In genomic region chr18:13376298-13376840, GRCh38 we compare ENCODE assay signal across 9 cellular contexts.
DNase-seq lines count a peak whose midpoint lies in the region; ATAC-seq and TF ChIP-seq lines count a peak whose summit lies in the region.
"Had no signal": no experiment of that assay in that cellular context is flagged by ENCODE, and none has a peak within 500 bp of the region (broad histone marks: within the 10 kb centered on the region; RNA-seq: fewer than 3 reads in every experiment).

No MANE protein-coding gene starts in this region.

- DNase-seq in activated T-cell treated with anti-CD3 and anti-CD28 coated beads, Interleukin-2, amount 50 U/mL, for 48 hours, result peak; percentile 74 to 79
- peak; percentile 57 to 59 (median 59) for DNase-seq in effector memory CD4-positive, alpha-beta T cell
- DNase-seq in NCI-H446 (lab: John Stamatoyannopoulos, UW) (no peak), NCI-H510A treated with DMSO at 0.1 percent for 48 hours (lab: John Stamatoyannopoulos, UW) (no peak), H9 (no peak)

- H4K91ac ChIP-seq in H9 (ENCODE audit: insufficient read length, low read depth, low read length), result no peak overlapping the region

- no peak overlapping the region for H2BK120ac ChIP-seq in H9 (ENCODE audit: low read depth, low read length, poor library complexity, severe bottlenecking)

- peak overlapping the region; percentile 87 for H3K27ac ChIP-seq in effector memory CD4-positive, alpha-beta T cell (ENCODE audit: insufficient read depth, low read length, poor library complexity, severe bottlenecking)
- no peak overlapping the region for H3K27ac ChIP-seq in H9 (ENCODE audit: insufficient read length, low read depth, low read length)
- H3K27ac ChIP-seq: neutrophil had no signal

- peaks cover 65% of the 10 kb centered on the region for H3K4me1 Mint-ChIP-seq in T-helper 1 cell treated with Interleukin-12 subunit alpha and Interleukin-12 subunit beta and Interleukin-4 antibody, amounts not matched to agents 30 μg/mL and 1 μg/mL, for 36 hours (ENCODE audit: low read depth)
- H3K4me1 Mint-ChIP-seq in stimulated activated naive CD8-positive, alpha-beta T cell treated with anti-CD3 and anti-CD28 coated beads, Interleukin-15, Interleukin-2, amounts not matched to agents 100 ng/mL and 50 ng/mL, for 24 hours (ENCODE audit: low read depth), result peaks cover 86% of the 10 kb centered on the region
- peaks cover 16 to 20% of the 10 kb centered on the region in 2 experiments for H3K4me1 Mint-ChIP-seq in H9

- no peak overlapping the region for H4K5ac ChIP-seq in H9 (ENCODE audit: insufficient read length, low read depth, low read length)

- peak overlapping the region; percentile 97 for H3K27ac Mint-ChIP-seq in T-helper 1 cell treated with Interleukin-12 subunit alpha and Interleukin-12 subunit beta and Interleukin-4 antibody, amounts not matched to agents 30 μg/mL and 1 μg/mL, for 36 hours
- H3K27ac Mint-ChIP-seq in stimulated activated naive CD8-positive, alpha-beta T cell treated with anti-CD3 and anti-CD28 coated beads, Interleukin-15, Interleukin-2, amounts not matched to agents 100 ng/mL and 50 ng/mL, for 24 hours, result peak overlapping the region; percentile 98
- H3K27ac Mint-ChIP-seq in H9, result no peak overlapping the region

- no peaks in the 10 kb centered on the region for H3K79me2 ChIP-seq in H9 (ENCODE audit: insufficient read depth, low read length)

- H3K9me3 ChIP-seq in effector memory CD4-positive, alpha-beta T cell (ENCODE audit: control insufficient read depth, low read length), result no peaks in the 10 kb centered on the region
- no peaks in the 10 kb centered on the region for H3K9me3 ChIP-seq in H9 (ENCODE audit: control insufficient read depth, low read depth, low read length)
- H3K9me3 ChIP-seq: neutrophil had no signal

- no peak overlapping the region for H3K18ac ChIP-seq in H9 (ENCODE audit: insufficient read length, low read depth, low read length)

- no peaks in the 10 kb centered on the region for H3K23me2 ChIP-seq in H9 (ENCODE audit: insufficient read length, low read depth, low read length, poor library complexity, severe bottlenecking)

- no peak overlapping the region for H3K56ac ChIP-seq in H9 (ENCODE audit: insufficient read length, low read depth, low read length)

- no peaks in the 10 kb centered on the region for H3K36me3 ChIP-seq in effector memory CD4-positive, alpha-beta T cell (ENCODE audit: control insufficient read depth, insufficient read depth, low read length)
- H3K36me3 ChIP-seq: neutrophil had no signal

- peaks cover 71% of the 10 kb centered on the region for H3K4me1 ChIP-seq in effector memory CD4-positive, alpha-beta T cell (ENCODE audit: control insufficient read depth, insufficient read depth, low read length, poor library complexity, severe bottlenecking)
- H3K4me1 ChIP-seq in H9 (ENCODE audit: insufficient read depth, low read length), result no peaks in the 10 kb centered on the region

- no peak overlapping the region for H3K9ac ChIP-seq in H9 (ENCODE audit: extremely low read depth, insufficient read length, low read length)

- H3K23ac ChIP-seq in H9 (ENCODE audit: insufficient read length, low read depth, low read length), result no peak overlapping the region

- no peak overlapping the region for H2AFZ ChIP-seq in H9 (ENCODE audit: low read length)

- no peak overlapping the region for H3K14ac ChIP-seq in H9 (ENCODE audit: insufficient read depth, low read length)

- H2BK12ac ChIP-seq in H9 (ENCODE audit: insufficient read length, low read depth, low read length), result no peak overlapping the region

- H3T11ph ChIP-seq in H9 (ENCODE audit: low read length), result no peak overlapping the region

- H3K27me3 Mint-ChIP-seq in T-helper 1 cell treated with Interleukin-12 subunit alpha and Interleukin-12 subunit beta and Interleukin-4 antibody, amounts not matched to agents 30 μg/mL and 1 μg/mL, for 36 hours (ENCODE audit: low read depth), result peaks cover 4% of the 10 kb centered on the region
- H3K27me3 Mint-ChIP-seq in stimulated activated naive CD8-positive, alpha-beta T cell treated with anti-CD3 and anti-CD28 coated beads, Interleukin-15, Interleukin-2, amounts not matched to agents 100 ng/mL and 50 ng/mL, for 24 hours, result no peaks in the 10 kb centered on the region
- H3K27me3 Mint-ChIP-seq in H9 (ENCODE audit: low read depth), result peaks cover 2% of the 10 kb centered on the region; the same call in 1 of the 2 replicates

- no peak overlapping the region for H2BK15ac ChIP-seq in H9 (ENCODE audit: low read depth, low read length)

- H2AK5ac ChIP-seq in H9 (ENCODE audit: insufficient read length, low read length), result no peak overlapping the region

- H4K20me1 ChIP-seq in H9 (ENCODE audit: control insufficient read depth, insufficient read depth, insufficient read length), result no peaks in the 10 kb centered on the region

- H3K9me3 Mint-ChIP-seq in T-helper 1 cell treated with Interleukin-12 subunit alpha and Interleukin-12 subunit beta and Interleukin-4 antibody, amounts not matched to agents 30 μg/mL and 1 μg/mL, for 36 hours, result no peaks in the 10 kb centered on the region
- no peaks in the 10 kb centered on the region for H3K9me3 Mint-ChIP-seq in stimulated activated naive CD8-positive, alpha-beta T cell treated with anti-CD3 and anti-CD28 coated beads, Interleukin-15, Interleukin-2, amounts not matched to agents 100 ng/mL and 50 ng/mL, for 24 hours
- H3K9me3 Mint-ChIP-seq in H9, result no peaks in the 10 kb centered on the region

- H4K8ac ChIP-seq in H9 (replicated peaks; ENCODE audit: insufficient read length, low read depth, low read length), result no peak overlapping the region

- TF ChIP-seq CTCF in H9 (conservative IDR thresholded peaks at IDR 0.05), result no peak

- H3K36me3 Mint-ChIP-seq in T-helper 1 cell treated with Interleukin-12 subunit alpha and Interleukin-12 subunit beta and Interleukin-4 antibody, amounts not matched to agents 30 μg/mL and 1 μg/mL, for 36 hours (ENCODE audit: low read depth), result no peaks in the 10 kb centered on the region
- no peaks in the 10 kb centered on the region for H3K36me3 Mint-ChIP-seq in stimulated activated naive CD8-positive, alpha-beta T cell treated with anti-CD3 and anti-CD28 coated beads, Interleukin-15, Interleukin-2, amounts not matched to agents 100 ng/mL and 50 ng/mL, for 24 hours (ENCODE audit: low read depth)
- no peaks in the 10 kb centered on the region for H3K36me3 Mint-ChIP-seq in H9 (ENCODE audit: insufficient read depth in 1 of 3, low read depth in 3 of 3)

- WGBS in H9 (ENCODE audit: extremely low coverage, insufficient read length, low lambda C conversion rate), result no CpG with 5 or more reads among the region's 23 CpGs

- no peak for ATAC-seq in GM21529 (IDR thresholded peaks at IDR 0.05; ENCODE audit: unreplicated experiment)

- H3K4me3 ChIP-seq in effector memory CD4-positive, alpha-beta T cell (ENCODE audit: insufficient read depth, low read depth, low read length, poor library complexity, severe bottlenecking), result peak overlapping the region; percentile 1

- no peak overlapping the region for H2BK5ac ChIP-seq in H9 (ENCODE audit: insufficient read length, low read length)

- H3K4ac ChIP-seq in H9 (ENCODE audit: low read depth, low read length), result no peak overlapping the region

- no peaks in the 10 kb centered on the region for H3K27me3 ChIP-seq in effector memory CD4-positive, alpha-beta T cell (replicated peaks; ENCODE audit: control insufficient read depth, insufficient read depth, low read length, poor library complexity, severe bottlenecking)
- no peaks in the 10 kb centered on the region for H3K27me3 ChIP-seq in H9 (ENCODE audit: insufficient read depth, low read length)
- H3K27me3 ChIP-seq: neutrophil had no signal

- H3K4me3 Mint-ChIP-seq in T-helper 1 cell treated with Interleukin-12 subunit alpha and Interleukin-12 subunit beta and Interleukin-4 antibody, amounts not matched to agents 30 μg/mL and 1 μg/mL, for 36 hours, result peak overlapping the region; percentile 68
- H3K4me3 Mint-ChIP-seq in stimulated activated naive CD8-positive, alpha-beta T cell treated with anti-CD3 and anti-CD28 coated beads, Interleukin-15, Interleukin-2, amounts not matched to agents 100 ng/mL and 50 ng/mL, for 24 hours, result peak overlapping the region; percentile 52
- no peak overlapping the region for H3K4me3 Mint-ChIP-seq in H9

- H2BK20ac ChIP-seq in H9 (ENCODE audit: low read depth, low read length, poor library complexity, severe bottlenecking), result no peak overlapping the region

- no peaks in the 10 kb centered on the region for H3K79me1 ChIP-seq in H9 (ENCODE audit: insufficient read depth, low read depth, low read length, poor library complexity, severe bottlenecking)

- H3K4me2 ChIP-seq in H9 (ENCODE audit: insufficient read depth, insufficient read length, low read length), result no peak overlapping the region

Comparison
In these comparisons a context has a peak if more than half of its experiments do, and no peak if none do; other contexts are left out.
1. H3K27ac Mint-ChIP-seq: peak in T-helper 1 cell treated with Interleukin-12 subunit alpha and Interleukin-12 subunit beta and Interleukin-4 antibody, amounts not matched to agents 30 μg/mL and 1 μg/mL, for 36 hours (single experiment) and stimulated activated naive CD8-positive, alpha-beta T cell treated with anti-CD3 and anti-CD28 coated beads, Interleukin-15, Interleukin-2, amounts not matched to agents 100 ng/mL and 50 ng/mL, for 24 hours (single experiment); none in H9 (0 of 3).
2. H3K4me3 Mint-ChIP-seq: peak in T-helper 1 cell treated with Interleukin-12 subunit alpha and Interleukin-12 subunit beta and Interleukin-4 antibody, amounts not matched to agents 30 μg/mL and 1 μg/mL, for 36 hours (single experiment) and stimulated activated naive CD8-positive, alpha-beta T cell treated with anti-CD3 and anti-CD28 coated beads, Interleukin-15, Interleukin-2, amounts not matched to agents 100 ng/mL and 50 ng/mL, for 24 hours (single experiment); none in H9 (0 of 2).
3. DNase-seq: peak in activated T-cell treated with anti-CD3 and anti-CD28 coated beads, Interleukin-2, amount 50 U/mL, for 48 hours (2 of 2) and effector memory CD4-positive, alpha-beta T cell (3 of 3); none in NCI-H446 (0 of 2), NCI-H510A treated with DMSO at 0.1 percent for 48 hours (single experiment) and H9 (single experiment).